2 cellular contexts compared by ENCODE assay signal in the genomic region with DNA sequence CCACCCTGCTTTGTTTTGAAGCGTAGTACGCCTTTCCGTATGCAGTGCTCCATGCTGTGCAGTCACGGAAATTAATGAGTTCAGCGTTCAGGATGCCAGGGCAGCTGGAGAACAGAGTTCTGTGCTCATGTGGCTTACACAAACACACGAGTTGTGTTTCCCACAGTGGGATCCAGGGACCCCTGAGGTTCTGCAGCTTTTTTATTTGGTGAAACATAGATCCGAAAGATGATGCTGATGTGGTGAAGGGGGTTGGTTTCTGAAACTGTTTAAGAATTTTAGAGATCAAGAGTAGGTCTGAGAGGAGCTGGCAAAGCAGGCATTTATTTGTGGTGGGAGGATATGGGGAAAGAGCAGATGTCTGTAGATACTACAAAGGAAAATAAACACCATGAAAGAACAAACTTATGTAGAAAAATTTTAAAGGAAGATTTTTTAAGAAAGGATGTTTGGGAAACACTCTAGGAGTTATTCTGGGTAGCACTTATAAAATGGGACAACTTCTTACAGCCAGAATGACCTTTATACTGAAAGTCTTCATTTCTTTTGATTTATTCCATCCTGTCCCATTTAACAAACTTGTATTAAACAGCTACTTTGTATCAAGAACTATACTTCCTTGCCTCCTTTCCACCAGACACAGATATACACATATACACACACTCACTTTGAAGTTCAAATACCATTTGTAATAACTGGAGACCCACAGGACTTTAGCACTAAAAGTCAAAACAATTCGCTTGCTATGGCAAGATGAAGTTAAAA.
TF ChIP-seq lines count a peak whose summit lies in the region.

No MANE protein-coding gene starts in this region.

TF ChIP-seq in liver, 16 proteins besides CTCF, POLR2A, EP300 and RAD21:
- TF ChIP-seq RXRA (IDR thresholded peaks at IDR 0.05) (no peak), JUND (IDR thresholded peaks at IDR 0.05) (no peak), NR2F2 (IDR thresholded peaks at IDR 0.05) (no peak), YY1 (IDR thresholded peaks at IDR 0.05) (no peak), GABPA (IDR thresholded peaks at IDR 0.05 in 1 of 2, conservative IDR thresholded peaks at IDR 0.05 in 1 of 2) (no peak), SP1 (IDR thresholded peaks at IDR 0.05) (no peak)
- TF ChIP-seq, protein P1, sequence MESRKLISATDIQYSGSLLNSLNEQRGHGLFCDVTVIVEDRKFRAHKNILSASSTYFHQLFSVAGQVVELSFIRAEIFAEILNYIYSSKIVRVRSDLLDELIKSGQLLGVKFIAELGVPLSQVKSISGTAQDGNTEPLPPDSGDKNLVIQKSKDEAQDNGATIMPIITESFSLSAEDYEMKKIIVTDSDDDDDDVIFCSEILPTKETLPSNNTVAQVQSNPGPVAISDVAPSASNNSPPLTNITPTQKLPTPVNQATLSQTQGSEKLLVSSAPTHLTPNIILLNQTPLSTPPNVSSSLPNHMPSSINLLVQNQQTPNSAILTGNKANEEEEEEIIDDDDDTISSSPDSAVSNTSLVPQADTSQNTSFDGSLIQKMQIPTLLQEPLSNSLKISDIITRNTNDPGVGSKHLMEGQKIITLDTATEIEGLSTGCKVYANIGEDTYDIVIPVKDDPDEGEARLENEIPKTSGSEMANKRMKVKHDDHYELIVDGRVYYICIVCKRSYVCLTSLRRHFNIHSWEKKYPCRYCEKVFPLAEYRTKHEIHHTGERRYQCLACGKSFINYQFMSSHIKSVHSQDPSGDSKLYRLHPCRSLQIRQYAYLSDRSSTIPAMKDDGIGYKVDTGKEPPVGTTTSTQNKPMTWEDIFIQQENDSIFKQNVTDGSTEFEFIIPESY (IDR thresholded peaks at IDR 0.05): no peak
TF ChIP-seq in liver: peak in this region for 0.

TF ChIP-seq in HepG2, 621 proteins besides CTCF, POLR2A, EP300 and RAD21:
- TF ChIP-seq ZNF232 (CRISPR knock-in tag; IDR thresholded peaks at IDR 0.05; ENCODE audit: borderline replicate concordance) (no peak), MED13 (CRISPR knock-in tag; IDR thresholded peaks at IDR 0.05) (no peak), IKZF1 (IDR thresholded peaks at IDR 0.05) (no peak), ZNF296 (CRISPR knock-in tag; conservative IDR thresholded peaks at IDR 0.05) (no peak), NR2C2 (CRISPR knock-in tag; IDR thresholded peaks at IDR 0.05; ENCODE audit: borderline replicate concordance) (no peak)
- TF ChIP-seq, protein P2, sequence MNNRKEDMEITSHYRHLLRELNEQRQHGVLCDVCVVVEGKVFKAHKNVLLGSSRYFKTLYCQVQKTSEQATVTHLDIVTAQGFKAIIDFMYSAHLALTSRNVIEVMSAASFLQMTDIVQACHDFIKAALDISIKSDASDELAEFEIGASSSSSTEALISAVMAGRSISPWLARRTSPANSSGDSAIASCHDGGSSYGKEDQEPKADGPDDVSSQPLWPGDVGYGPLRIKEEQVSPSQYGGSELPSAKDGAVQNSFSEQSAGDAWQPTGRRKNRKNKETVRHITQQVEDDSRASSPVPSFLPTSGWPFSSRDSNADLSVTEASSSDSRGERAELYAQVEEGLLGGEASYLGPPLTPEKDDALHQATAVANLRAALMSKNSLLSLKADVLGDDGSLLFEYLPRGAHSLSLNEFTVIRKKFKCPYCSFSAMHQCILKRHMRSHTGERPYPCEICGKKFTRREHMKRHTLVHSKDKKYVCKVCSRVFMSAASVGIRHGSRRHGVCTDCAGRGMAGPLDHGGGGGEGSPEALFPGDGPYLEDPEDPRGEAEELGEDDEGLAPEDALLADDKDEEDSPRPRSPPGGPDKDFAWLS (CRISPR knock-in tag; IDR thresholded peaks at IDR 0.05; ENCODE audit: borderline replicate concordance): no peak
TF ChIP-seq in HepG2: peak in this region for 0.
